ENCODE assay signal across 8 cellular contexts in the genomic region with DNA sequence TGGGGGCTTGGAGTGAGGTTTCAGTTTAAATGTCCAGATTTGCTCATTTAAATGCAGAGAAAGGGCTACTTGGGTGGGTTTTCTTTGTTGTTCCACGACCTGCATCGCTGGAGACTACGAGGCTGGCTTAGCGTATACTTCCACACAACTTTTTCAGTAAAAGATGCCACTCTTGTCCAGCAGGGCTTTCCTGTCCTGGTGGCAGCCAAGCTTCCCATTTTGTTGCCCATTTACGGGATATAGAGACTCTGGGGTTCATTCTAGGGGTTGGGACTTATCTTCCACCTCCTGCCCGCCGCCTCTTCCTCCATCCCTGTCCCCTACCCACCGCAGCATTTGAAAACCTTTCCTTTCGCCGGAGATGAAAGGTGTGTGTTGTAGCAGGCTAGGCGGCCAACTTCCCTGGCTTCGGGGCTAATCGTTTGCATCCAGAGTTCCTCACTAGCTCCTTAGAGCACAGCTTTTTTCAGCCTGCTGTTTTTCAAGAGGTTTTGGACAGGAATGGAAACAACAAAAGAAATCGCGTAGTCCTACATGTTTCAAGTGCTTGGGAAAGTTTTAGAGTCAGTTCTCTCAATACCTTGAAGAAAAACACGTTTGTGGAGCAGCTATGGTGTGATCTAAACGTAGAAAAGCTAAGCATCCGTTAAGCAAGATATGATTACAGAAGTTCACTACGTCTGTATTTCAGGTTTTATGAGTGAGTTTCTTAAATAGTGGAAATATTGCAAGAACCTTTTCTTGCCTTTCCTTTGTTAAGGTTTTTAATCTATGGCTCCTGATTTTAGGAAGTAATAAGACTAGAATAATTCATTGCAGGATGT. TPM values are rescaled to one million over a fixed set of nuclear protein-coding genes. Genes with fewer than 3 reads are reported as not detected.
DNase-seq lines count a peak whose midpoint lies in the region; ATAC-seq and TF ChIP-seq lines count a peak whose summit lies in the region.

No MANE protein-coding gene starts in this region.

- H3K4me3 ChIP-seq in CD4-positive, CD25-positive, alpha-beta regulatory T cell (ENCODE audit: low read depth, low read length) = peak overlapping the region; percentile 87
- peak overlapping the region; percentile 59 for H3K4me3 ChIP-seq in WERI-Rb-1 (ENCODE audit: low read depth, low read length)
- peak overlapping the region; percentile 52 to 71 for H3K4me3 ChIP-seq in gastroesophageal sphincter
- peak overlapping the region; percentile 42 to 61 (median 54) for H3K4me3 ChIP-seq in sigmoid colon

- 0 to 2% methylated on average over 12 to 18 of the region's 19 CpGs for WGBS in gastroesophageal sphincter (ENCODE audit: low coverage in 1 of 2), 2 donors
- WGBS in sigmoid colon, 2 donors = 1 to 3% methylated on average over 19 of the region's 19 CpGs

- no peak for TF ChIP-seq POLR2A in gastroesophageal sphincter (IDR thresholded peaks at IDR 0.05)
- TF ChIP-seq POLR2A in sigmoid colon (IDR thresholded peaks at IDR 0.05) = no peak

- intact Hi-C loops in sigmoid colon (cut with DNase I) = loop anchor here (2.0 to 10.0 kb wide), 2 partner anchors 25 to 131 kb away; partner anchors contain the start of genes IREB2 and PSMA4

- H3K27me3 ChIP-seq in CD4-positive, CD25-positive, alpha-beta regulatory T cell (ENCODE audit: control insufficient read depth, insufficient read depth, low read length) = no peaks in the 10 kb centered on the region
- H3K27me3 ChIP-seq in WERI-Rb-1 (ENCODE audit: insufficient read depth, low read depth, severe bottlenecking) (no peaks in the 10 kb centered on the region), gastroesophageal sphincter (peaks cover 15% of the 10 kb centered on the region), sigmoid colon (no peaks in the 10 kb centered on the region)

- H3K27me3 Mint-ChIP-seq in CD4-positive, CD25-positive, alpha-beta regulatory T cell = peaks cover 16% of the 10 kb centered on the region

- TF ChIP-seq CTCF in WERI-Rb-1 (IDR thresholded peaks at IDR 0.05; ENCODE audit: low read depth, low read length) (no peak), gastroesophageal sphincter (IDR thresholded peaks at IDR 0.05) (peak in 1 of 4 experiments; percentile 21), sigmoid colon (IDR thresholded peaks at IDR 0.05) (peak in 1 of 4 experiments; percentile 33)

- H3K4me1 ChIP-seq in CD4-positive, CD25-positive, alpha-beta regulatory T cell (ENCODE audit: control insufficient read depth, insufficient read depth, low read length, poor library complexity, severe bottlenecking) = peaks cover 19% of the 10 kb centered on the region
- H3K4me1 ChIP-seq in gastroesophageal sphincter (peaks cover 0 to 20% (median 0%) of the 10 kb centered on the region in 3 donors), sigmoid colon (peaks cover 0 to 18% (median 10%) of the 10 kb centered on the region in 4 donors)

- TF ChIP-seq EP300 in gastroesophageal sphincter (IDR thresholded peaks at IDR 0.05) = no peak
- TF ChIP-seq EP300 in sigmoid colon (IDR thresholded peaks at IDR 0.05) = no peak

- peak in 1 of 3 donors; percentile 22 for DNase-seq in CD4-positive, CD25-positive, alpha-beta regulatory T cell
- peak; percentile 33 for DNase-seq in HS-27A (ENCODE audit: low read depth)
- DNase-seq in WERI-Rb-1 = no peak
- no peak for DNase-seq in sigmoid colon
- DNase-seq in hypothalamus (lab: John Stamatoyannopoulos, UW) = no peak

- no peaks in the 10 kb centered on the region for H3K36me3 ChIP-seq in CD4-positive, CD25-positive, alpha-beta regulatory T cell (ENCODE audit: control insufficient read depth, insufficient read depth, low read length)
- H3K36me3 ChIP-seq in WERI-Rb-1 (no peaks in the 10 kb centered on the region), gastroesophageal sphincter (no peaks in the 10 kb centered on the region), sigmoid colon (no peaks in the 10 kb centered on the region)

- H3K9me3 Mint-ChIP-seq in CD4-positive, CD25-positive, alpha-beta regulatory T cell = no peaks in the 10 kb centered on the region

- no peaks in the 10 kb centered on the region for H3K9me3 ChIP-seq in CD4-positive, CD25-positive, alpha-beta regulatory T cell (ENCODE audit: control insufficient read depth in 2 of 2, low read length in 2 of 2)
- H3K9me3 ChIP-seq in WERI-Rb-1 (ENCODE audit: severe bottlenecking) (no peaks in the 10 kb centered on the region), gastroesophageal sphincter (no peaks in the 10 kb centered on the region), sigmoid colon (no peaks in the 10 kb centered on the region)

- H3K27ac Mint-ChIP-seq in CD4-positive, CD25-positive, alpha-beta regulatory T cell = peak overlapping the region; percentile 23 to 84 (median 57)

- no peaks in the 10 kb centered on the region for H3K36me3 Mint-ChIP-seq in CD4-positive, CD25-positive, alpha-beta regulatory T cell

- H3K4me1 Mint-ChIP-seq in CD4-positive, CD25-positive, alpha-beta regulatory T cell = peaks cover 6 to 24% (median 18%) of the 10 kb centered on the region in 4 donors

- H3K27ac ChIP-seq in CD4-positive, CD25-positive, alpha-beta regulatory T cell (ENCODE audit: insufficient read depth, low read length, poor library complexity, severe bottlenecking) = no peak overlapping the region
- H3K27ac ChIP-seq in WERI-Rb-1 (peak overlapping the region; percentile 83), gastroesophageal sphincter (peak overlapping the region in 3 of 4 donors; percentile 70 to 80 (median 75)), sigmoid colon (peak overlapping the region; percentile 62 to 82 (median 80))

- H3K4me3 Mint-ChIP-seq in CD4-positive, CD25-positive, alpha-beta regulatory T cell = peak overlapping the region; percentile 81 to 94 (median 86)

- ATAC-seq in CD4-positive, CD25-positive, alpha-beta regulatory T cell (ENCODE audit: low read depth in 2 of 2) = no peak
- ATAC-seq in GM18868 (IDR thresholded peaks at IDR 0.05; ENCODE audit: unreplicated experiment) (peak; percentile 13), gastroesophageal sphincter (no peak), HG03565 (IDR thresholded peaks at IDR 0.05; ENCODE audit: unreplicated experiment) (no peak)

RNA-seq across cellular contexts. Expression of gene CHRNA5, which starts 0.8 kb away (rescaled TPM):
- 0.94 TPM for total RNA-seq in CD4-positive, CD25-positive, alpha-beta regulatory T cell
- polyA plus RNA-seq in CD4-positive, CD25-positive, alpha-beta regulatory T cell = 1 to 10 TPM in 1 of 4 donors, under 1 TPM in 2, not detected in 1; 0.08 to 2.0 (median 0.29) TPM
- total RNA-seq in gastroesophageal sphincter = 1 to 10 TPM in 3 of 4 donors, under 1 TPM in 1; 0.93 to 4.0 (median 1.6) TPM
- total RNA-seq in sigmoid colon = 1 to 10 TPM; 1.2 to 3.0 (median 1.7) TPM
- 1 to 10 TPM in 2 of 3 donors, under 1 TPM in 1; 0.92 to 3.8 (median 1.8) TPM for polyA plus RNA-seq in sigmoid colon

RNA-seq across cellular contexts. Expression of gene PSMA4, which starts 25.9 kb away (rescaled TPM):
- 102 TPM for total RNA-seq in CD4-positive, CD25-positive, alpha-beta regulatory T cell
- polyA plus RNA-seq in CD4-positive, CD25-positive, alpha-beta regulatory T cell = 100 to 1,000 TPM; 249 to 331 (median 291) TPM
- total RNA-seq in gastroesophageal sphincter (100 to 1,000 TPM in 3 of 4 donors, 10 to 100 TPM in 1; 99.9 to 191 (median 118) TPM), sigmoid colon (100 to 1,000 TPM in 3 of 4 donors, 10 to 100 TPM in 1; 90.8 to 173 (median 157) TPM)
- polyA plus RNA-seq in sigmoid colon = 100 to 1,000 TPM; 249 to 390 (median 269) TPM

RNA-seq across cellular contexts. Expression of gene CHRNA3, which starts 54.6 kb away (rescaled TPM):
- not detected for total RNA-seq in CD4-positive, CD25-positive, alpha-beta regulatory T cell
- polyA plus RNA-seq in CD4-positive, CD25-positive, alpha-beta regulatory T cell = under 1 TPM in 2 of 4 donors, not detected in 2; 0.13 to 0.52 TPM
- 1 to 10 TPM in 3 of 4 donors, not detected in 1; 1.1 to 3.1 (median 1.1) TPM for total RNA-seq in gastroesophageal sphincter
- 10 to 100 TPM in 3 of 4 donors, 1 to 10 TPM in 1; 5.4 to 13.8 (median 10.7) TPM for total RNA-seq in sigmoid colon
- polyA plus RNA-seq in sigmoid colon = 1 to 10 TPM in 1 of 3 donors, under 1 TPM in 2; 0.23 to 6.9 (median 0.60) TPM

RNA-seq across cellular contexts. Expression of gene HYKK, which starts 58.8 kb away (rescaled TPM):
- total RNA-seq in CD4-positive, CD25-positive, alpha-beta regulatory T cell = 1.6 TPM
- polyA plus RNA-seq in CD4-positive, CD25-positive, alpha-beta regulatory T cell = 1 to 10 TPM; 2.6 to 4.1 (median 3.3) TPM
- total RNA-seq in gastroesophageal sphincter (10 to 100 TPM in 1 of 4 donors, 1 to 10 TPM in 3; 4.7 to 13.7 (median 5.7) TPM), sigmoid colon (10 to 100 TPM in 3 of 4 donors, 1 to 10 TPM in 1; 9.1 to 17.8 (median 15.0) TPM)
- 1 to 10 TPM; 4.0 to 7.2 (median 4.9) TPM for polyA plus RNA-seq in sigmoid colon
